9 cellular contexts compared by ENCODE assay signal in the genomic region with DNA sequence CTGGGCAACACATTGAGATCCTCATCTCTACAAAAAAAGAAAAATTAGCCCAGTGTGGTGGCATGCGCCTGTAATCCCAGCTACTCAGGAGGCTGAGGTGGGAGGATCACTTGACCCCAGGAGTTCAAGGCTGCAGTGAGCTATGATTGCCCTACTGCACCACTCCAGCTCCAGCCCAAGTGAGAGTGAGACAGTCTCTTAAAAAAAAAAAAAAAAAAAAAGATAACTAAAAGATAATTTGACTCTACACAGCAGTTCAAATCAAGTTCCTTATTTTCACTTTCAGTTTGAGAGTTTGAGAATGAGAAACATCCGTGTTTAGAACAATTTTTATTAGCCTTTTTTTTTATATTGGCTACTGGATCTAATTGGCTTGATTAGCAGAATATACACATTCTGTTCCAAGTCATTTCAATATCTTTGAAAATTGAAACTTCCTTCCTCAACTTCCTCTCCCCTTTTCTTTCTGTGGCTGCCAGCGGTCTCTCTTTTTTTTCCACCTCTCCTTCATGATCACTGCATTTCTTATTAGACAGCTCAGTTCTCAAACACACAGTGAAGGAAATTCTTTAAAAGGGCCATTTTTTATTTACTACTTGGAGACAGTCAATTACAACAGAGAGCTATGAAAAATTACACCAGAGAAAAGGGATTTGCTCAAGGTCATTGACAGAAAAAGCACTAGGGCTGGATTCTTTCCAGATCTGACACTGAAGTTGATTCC. TPM values are rescaled to one million over a fixed set of nuclear protein-coding genes. Genes with fewer than 3 reads are reported as not detected.
DNase-seq lines count a peak whose midpoint lies in the region; ATAC-seq and TF ChIP-seq lines count a peak whose summit lies in the region.
"Had no signal": no experiment of that assay in that cellular context is flagged by ENCODE, and none has a peak within 500 bp of the region (broad histone marks: within the 10 kb centered on the region; RNA-seq: fewer than 3 reads in every experiment).

No MANE protein-coding gene starts in this region.

- no peaks in the 10 kb centered on the region for H3K9me3 Mint-ChIP-seq in HFFc6

- H3K27ac ChIP-seq in ACC112 (ENCODE audit: low read depth, low read length) (peak overlapping the region; percentile 69), adrenal gland (peak overlapping the region; percentile 54 to 81 (median 68))

- 27 to 35% (median 31%) methylated on average over 3 of the region's 3 CpGs for WGBS in adrenal gland, 4 donors

- intact Hi-C loops in adrenal gland (cut with DNase I): no loop called here

- H3K9me3 ChIP-seq in adrenal gland (replicated peaks in 1 of 3): no peaks in the 10 kb centered on the region

- H3K4me3 ChIP-seq in ACC112 (ENCODE audit: low read depth, low read length): peak overlapping the region; percentile 68
- H3K4me3 ChIP-seq in adrenal gland: peak overlapping the region in 2 of 4 donors; percentile 19 to 38

- H3K27me3 ChIP-seq in ACC112 (ENCODE audit: insufficient read depth, low read length): no peaks in the 10 kb centered on the region
- no peaks in the 10 kb centered on the region for H3K27me3 ChIP-seq in adrenal gland

- H3K36me3 ChIP-seq in ACC112 (ENCODE audit: insufficient read depth, low read length): no peaks in the 10 kb centered on the region
- no peaks in the 10 kb centered on the region for H3K36me3 ChIP-seq in adrenal gland (replicated peaks in 1 of 2)

- peak overlapping the region; percentile 90 for H2AFZ ChIP-seq in ACC112 (ENCODE audit: low read length, unreplicated experiment)

- TF ChIP-seq CTCF in HFFc6 (IDR thresholded peaks at IDR 0.05) (no peak), adrenal gland (IDR thresholded peaks at IDR 0.05) (no peak)

- no peaks in the 10 kb centered on the region for H3K27me3 Mint-ChIP-seq in HFFc6 (ENCODE audit: insufficient read depth)

- no peak for TF ChIP-seq POLR2A in adrenal gland (IDR thresholded peaks at IDR 0.05)

- ATAC-seq in HG03039 (IDR thresholded peaks at IDR 0.05; ENCODE audit: unreplicated experiment) (no peak), HG02678 (IDR thresholded peaks at IDR 0.05; ENCODE audit: unreplicated experiment) (no peak)

- H3K4me1 ChIP-seq in ACC112 (ENCODE audit: control insufficient read depth, insufficient read depth, low read length, unreplicated experiment): peaks cover 34% of the 10 kb centered on the region
- H3K4me1 ChIP-seq in adrenal gland (replicated peaks in 1 of 2): peaks cover 0 to 27% of the 10 kb centered on the region in 2 donors

- H3K36me3 Mint-ChIP-seq in HFFc6 (ENCODE audit: low read depth): no peaks in the 10 kb centered on the region

- H3K4me1 Mint-ChIP-seq in HFFc6 (ENCODE audit: low read depth): peaks cover 46% of the 10 kb centered on the region

- H3K27ac Mint-ChIP-seq in HFFc6: peak overlapping the region; percentile 82

- DNase-seq in HFFc6 (no peak), adrenal gland (no peak), lung microvascular endothelial cell (ENCODE audit: low read depth in 2 of 2) (peak; percentile 33 to 38), NCI-H526 (lab: John Stamatoyannopoulos, UW) (no peak), NCI-H1930 (lab: John Stamatoyannopoulos, UW) (no peak)
- DNase-seq: activated CD4-positive, alpha-beta T cell treated with anti-CD3 and anti-CD28 coated beads, Interleukin-2, amount 50 U/mL, for 1 hour had no signal

- H3K4me3 Mint-ChIP-seq in HFFc6: peak overlapping the region; percentile 88

- peaks cover 11% of the 10 kb centered on the region for H3K79me2 ChIP-seq in ACC112 (ENCODE audit: control insufficient read depth, insufficient read depth, low read length, unreplicated experiment)

RNA-seq across cellular contexts. Expression of a gene that starts 4.5 kb away (rescaled TPM):
- total RNA-seq in HFFc6 (2021; fragmentation: NEBNext Ultra II Directional; extraction: Animal tissue kit (Norgen Biotek cat#: 25700)): 10 to 100 TPM; 15.3 to 23.3 (median 17.5) TPM
- total RNA-seq in adrenal gland (100 to 1,000 TPM in 7 of 8 donors, 10 to 100 TPM in 1; 92.1 to 434 (median 196) TPM), lung microvascular endothelial cell (4.6 and 5.0 TPM in 2 replicates)
- 100 to 1,000 TPM in 2 of 3 donors, 10 to 100 TPM in 1; 92.5 to 306 (median 253) TPM for polyA plus RNA-seq in adrenal gland

RNA-seq across cellular contexts. Expression of a gene that starts 24.1 kb away (rescaled TPM):
- total RNA-seq in HFFc6 (2021; fragmentation: NEBNext Ultra II Directional; extraction: Animal tissue kit (Norgen Biotek cat#: 25700)): 100 to 1,000 TPM; 214 to 272 (median 261) TPM
- 100 to 1,000 TPM in 6 of 8 donors, 10 to 100 TPM in 2; 88.6 to 337 (median 110) TPM for total RNA-seq in adrenal gland
- 100 to 1,000 TPM in 1 of 3 donors, 10 to 100 TPM in 2; 38.0 to 305 (median 49.3) TPM for polyA plus RNA-seq in adrenal gland
- total RNA-seq in lung microvascular endothelial cell: 92.3 and 95.9 TPM in 2 replicates

RNA-seq across cellular contexts. Expression of a gene that starts 47.2 kb away (rescaled TPM):
- total RNA-seq in HFFc6 (2021; fragmentation: NEBNext Ultra II Directional; extraction: Animal tissue kit (Norgen Biotek cat#: 25700)): not detected
- total RNA-seq in adrenal gland (10 to 100 TPM in 2 of 8 donors, 1 to 10 TPM in 6; 2.6 to 26.6 (median 6.3) TPM), lung microvascular endothelial cell (under 0.01 TPM in 1 of 2 replicates, not detected in the other)
- polyA plus RNA-seq in adrenal gland: 10 to 100 TPM in 2 of 3 donors, 1 to 10 TPM in 1; 7.2 to 11.1 (median 10.9) TPM

RNA-seq across cellular contexts. Expression of a gene that starts 48.4 kb away (rescaled TPM):
- 1 to 10 TPM; 3.3 to 7.7 (median 6.5) TPM for total RNA-seq in HFFc6 (2021; fragmentation: NEBNext Ultra II Directional; extraction: Animal tissue kit (Norgen Biotek cat#: 25700))
- total RNA-seq in adrenal gland (1 to 10 TPM in 2 of 8 donors, under 1 TPM in 6; 0.18 to 1.2 (median 0.50) TPM), lung microvascular endothelial cell (0.79 and 1.5 TPM in 2 replicates)
- polyA plus RNA-seq in adrenal gland: 1 to 10 TPM in 1 of 3 donors, under 1 TPM in 2; 0.48 to 1.5 (median 0.84) TPM

RNA-seq across cellular contexts. Expression of a gene that starts 48.5 kb away (rescaled TPM):
- 10 to 100 TPM; 70.0 to 78.7 (median 75.0) TPM for total RNA-seq in HFFc6 (2021; fragmentation: NEBNext Ultra II Directional; extraction: Animal tissue kit (Norgen Biotek cat#: 25700))
- total RNA-seq in adrenal gland (100 to 1,000 TPM in 2 of 8 donors, 10 to 100 TPM in 6; 75.0 to 130 (median 89.3) TPM), lung microvascular endothelial cell (42.1 and 55.8 TPM in 2 replicates)
- polyA plus RNA-seq in adrenal gland: 100 to 1,000 TPM in 2 of 3 donors, 10 to 100 TPM in 1; 96.4 to 287 (median 159) TPM

Comparison
In these comparisons a context has a peak if more than half of its experiments do, and no peak if none do; other contexts are left out.
1. DNase-seq: peak in lung microvascular endothelial cell (2 of 2); none in HFFc6 (single experiment), adrenal gland (0 of 7), NCI-H526 (0 of 2) and NCI-H1930 (0 of 2).